1 cellular context compared by ENCODE assay signal in the genomic region with DNA sequence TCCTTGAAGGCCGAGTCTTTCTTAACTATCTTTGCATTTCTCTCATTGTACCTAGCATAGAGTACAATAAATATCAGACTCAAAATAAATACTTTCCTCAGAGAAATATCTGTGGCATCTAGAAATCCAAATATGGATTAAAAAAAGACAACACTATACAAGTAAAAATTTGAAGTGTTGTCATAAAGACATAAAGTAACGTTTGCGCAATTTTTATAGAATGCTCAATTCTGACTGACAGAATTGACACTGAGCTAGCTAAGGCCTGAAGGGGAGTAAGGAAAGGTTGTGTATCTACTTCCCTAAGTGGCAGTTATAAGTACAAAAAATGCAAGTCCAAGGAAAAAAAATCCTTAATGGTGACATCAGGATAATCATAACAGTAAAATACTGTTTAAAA.
TF ChIP-seq lines count a peak whose summit lies in the region.

No MANE protein-coding gene starts in this region.

TF ChIP-seq in K562, 482 proteins besides CTCF, POLR2A, EP300 and RAD21:
- peak; percentile 60 for TF ChIP-seq CEBPB (tag; IDR thresholded peaks at IDR 0.05)
- TF ChIP-seq ZC3H8 (IDR thresholded peaks at IDR 0.05) = no peak
- no peak for TF ChIP-seq CEBPG (CRISPR knock-in tag; IDR thresholded peaks at IDR 0.05)
- TF ChIP-seq CEBPG (tag; conservative IDR thresholded peaks at IDR 0.05 in 1 of 2, IDR thresholded peaks at IDR 0.05 in 1 of 2) = peak in 1 of 2 experiments; percentile 45; a peak in 2 of 4 replicates
